8 cellular contexts compared by ENCODE assay signal in genomic region chr20:33733654-33734576, GRCh38. TPM values are rescaled to one million over a fixed set of nuclear protein-coding genes. Genes with fewer than 3 reads are reported as not detected.
DNase-seq lines count a peak whose midpoint lies in the region; ATAC-seq and TF ChIP-seq lines count a peak whose summit lies in the region.

No MANE protein-coding gene starts in this region.

- H3K36me3 ChIP-seq in right lobe of liver: no peaks in the 10 kb centered on the region

- peaks cover 21% of the 10 kb centered on the region for H3K4me1 Mint-ChIP-seq in type B pancreatic cell (ENCODE audit: unreplicated experiment)

- intact Hi-C loops in right lobe of liver (cut with DNase I): no loop called here

- ATAC-seq in right lobe of liver: peak; percentile 34 to 72 (median 48)
- no peak for ATAC-seq in GM21526 (IDR thresholded peaks at IDR 0.05; ENCODE audit: low FRiP score, unreplicated experiment)

- H3K9me3 Mint-ChIP-seq in type B pancreatic cell: peaks cover 21% of the 10 kb centered on the region

- TF ChIP-seq CTCF in right lobe of liver (IDR thresholded peaks at IDR 0.05) (no peak), type B pancreatic cell (conservative IDR thresholded peaks at IDR 0.05) (no peak)

- no peak for TF ChIP-seq POLR2A in right lobe of liver (IDR thresholded peaks at IDR 0.05)

- H3K9me3 ChIP-seq in right lobe of liver: peaks cover 0 to 12% (median 0%) of the 10 kb centered on the region in 4 donors

- H3K27me3 Mint-ChIP-seq in type B pancreatic cell: no peaks in the 10 kb centered on the region

- H3K4me3 Mint-ChIP-seq in type B pancreatic cell: peak overlapping the region; percentile 65

- peaks cover 24% of the 10 kb centered on the region for H3K36me3 Mint-ChIP-seq in type B pancreatic cell

- in situ Hi-C loops in T47D (cut with HindIII; ENCODE audit: low pct_unique_long_range_greater_than_20kb, low sequenced_read_pairs): no loop called here

- H3K4me1 ChIP-seq in right lobe of liver: peaks cover 0 to 20% (median 8%) of the 10 kb centered on the region in 4 donors

- H3K4me3 ChIP-seq in GM08714 (ENCODE audit: low read length) (peak overlapping the region; percentile 5; the same call in 1 of the 2 replicates), right lobe of liver (no peak overlapping the region)

- DNase-seq in NCI-H526 (lab: John Stamatoyannopoulos, UW) (peak; percentile 20 to 66), T47D (ENCODE audit: low read depth in 1 of 2, low spot score in 1 of 2) (peak; percentile 58 to 97), right lobe of liver (peak in 1 of 3 donors; percentile 44), type B pancreatic cell (ENCODE audit: extremely low spot score, unreplicated experiment) (no peak), cortex of kidney (lab: John Stamatoyannopoulos, UW) (no peak), HK-2 (ENCODE audit: unreplicated experiment) (no peak)

- peak overlapping the region; percentile 68 to 94 (median 72) for H3K27ac ChIP-seq in right lobe of liver

- H3K27ac Mint-ChIP-seq in type B pancreatic cell: peak overlapping the region; percentile 93

- 47% methylated on average over 6 of the region's 6 CpGs for WGBS in right lobe of liver (ENCODE audit: insufficient coverage, low coverage, low lambda C conversion rate, missing lambda C conversion rate)

- no peaks in the 10 kb centered on the region for H3K27me3 ChIP-seq in right lobe of liver

RNA-seq across cellular contexts. Expression of gene ZNF341, which starts 2.1 kb away (rescaled TPM):
- 1 to 10 TPM in 5 of 6 experiments, under 1 TPM in 1; 0.99 to 2.0 (median 1.6) TPM for total RNA-seq in right lobe of liver
- 4.6 and 5.8 TPM in 2 replicates for total RNA-seq in type B pancreatic cell (ENCODE audit: low replicate concordance)

RNA-seq across cellular contexts. Expression of gene PXMP4, which starts 13.8 kb away (rescaled TPM):
- total RNA-seq in right lobe of liver (10 to 100 TPM in 4 of 6 experiments, 1 to 10 TPM in 2; 5.5 to 17.8 (median 12.9) TPM), type B pancreatic cell (ENCODE audit: low replicate concordance) (10.3 and 12.2 TPM in 2 replicates)

RNA-seq across cellular contexts. Expression of gene E2F1, which starts 47.7 kb away (rescaled TPM):
- 1 to 10 TPM in 2 of 6 experiments, under 1 TPM in 4; 0.24 to 8.8 (median 0.77) TPM for total RNA-seq in right lobe of liver
- 20.7 and 32.8 TPM in 2 replicates for total RNA-seq in type B pancreatic cell (ENCODE audit: low replicate concordance)

RNA-seq across cellular contexts. Expression of gene NECAB3, which starts 59.7 kb away (rescaled TPM):
- total RNA-seq in right lobe of liver (10 to 100 TPM; 13.2 to 21.9 (median 19.2) TPM), type B pancreatic cell (ENCODE audit: low replicate concordance) (67.4 and 68.2 TPM in 2 replicates)

Comparison
In these comparisons a context has a peak if more than half of its experiments do, and no peak if none do; other contexts are left out.
1. DNase-seq: peak in NCI-H526 (2 of 2) and T47D (2 of 2); none in type B pancreatic cell (single experiment), cortex of kidney (single experiment) and HK-2 (single experiment).